In the genomic region with DNA sequence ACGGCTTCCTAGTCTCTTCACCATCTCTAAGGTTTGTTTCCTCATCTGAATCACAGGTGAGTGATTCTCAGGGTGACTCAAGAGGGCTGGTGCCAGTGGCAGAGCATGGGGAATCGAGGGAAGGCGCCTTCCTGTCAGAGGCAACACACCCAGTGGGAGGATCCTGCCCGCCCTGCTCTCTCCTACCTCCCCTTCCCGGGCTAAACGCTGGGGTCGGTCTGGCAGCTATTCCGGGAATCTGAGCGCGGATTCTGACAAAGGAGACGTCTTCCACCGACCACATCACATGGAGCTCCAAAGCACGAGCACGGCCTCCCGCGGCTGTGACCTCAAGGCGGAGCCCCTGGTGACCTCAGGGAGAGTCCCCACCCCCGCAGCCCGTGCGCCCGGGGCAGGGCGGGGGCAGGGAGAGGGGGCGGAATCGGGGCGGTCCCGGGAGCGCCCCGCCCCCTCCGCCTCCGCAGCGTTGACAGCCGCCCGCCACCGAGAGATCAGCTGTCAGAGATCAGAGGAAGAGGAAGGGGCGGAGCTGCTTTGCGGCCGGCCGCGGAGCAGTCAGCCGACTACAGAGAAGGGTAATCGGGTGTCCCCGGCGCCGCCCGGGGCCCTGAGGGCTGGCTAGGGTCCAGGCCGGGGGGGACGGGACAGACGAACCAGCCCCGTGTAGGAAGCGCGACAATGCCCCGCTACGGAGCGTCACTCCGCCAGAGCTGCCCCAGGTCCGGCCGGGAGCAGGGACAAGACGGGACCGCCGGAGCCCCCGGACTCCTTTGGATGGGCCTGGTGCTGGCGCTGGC, we compare ENCODE assay signal across 8 cellular contexts. TPM values are rescaled to one million over a fixed set of nuclear protein-coding genes. Genes with fewer than 3 reads are reported as not detected.
DNase-seq lines count a peak whose midpoint lies in the region; ATAC-seq and TF ChIP-seq lines count a peak whose summit lies in the region.

TSS of gene SMPD1 (plus strand) at position 554 of the 797 bp plus-strand sequence. CDS start at position 679, 125 bp downstream.

- POLR2A ChIA-PET in GM10248 (lab: Yijun Ruan, JAX), result interaction anchor here (0.7 to 1.0 kb wide), 3 partner anchors 11 to 1664 kb away, joined by 3 to 10 read pairs (median 5); no protein-coding TSS in a partner anchor

- peaks cover 3% of the 10 kb centered on the region for H3K36me3 Mint-ChIP-seq in activated naive CD8-positive, alpha-beta T cell

- H3K4me3 ChIP-seq in NB4 (ENCODE audit: low read depth, low read length), result peak within 1 kb of the TSS; percentile 57

- peak; percentile 36 for TF ChIP-seq POLR2A in NB4 (IDR thresholded peaks at IDR 0.05; ENCODE audit: extremely low read depth, insufficient read length)

- no peaks in the 10 kb centered on the region for H3K9me3 Mint-ChIP-seq in activated naive CD8-positive, alpha-beta T cell (ENCODE audit: low read depth)

- CTCF ChIA-PET in GM10248 (lab: Yijun Ruan, JAX), result interaction anchor here (0.8 to 2.0 kb wide), 13 partner anchors 9 to 141 kb away, joined by 3 to 35 read pairs (median 4); no protein-coding TSS in a partner anchor

- TF ChIP-seq CTCF in GM10248 (IDR thresholded peaks at IDR 0.05; ENCODE audit: control extremely low read depth, extremely low read depth, low read depth, missing control alignments) (no peak), NB4 (IDR thresholded peaks at IDR 0.05; ENCODE audit: low read depth, low read length) (no peak), omental fat pad (IDR thresholded peaks at IDR 0.05) (no peak)

- no peaks in the 10 kb centered on the region for H3K27me3 Mint-ChIP-seq in activated naive CD8-positive, alpha-beta T cell

- peak within 1 kb of the TSS; percentile 87 for H3K4me3 Mint-ChIP-seq in activated naive CD8-positive, alpha-beta T cell

- H3K27ac ChIP-seq in temporal lobe (ENCODE audit: low read depth, low read length), result peak within 1 kb of the TSS; percentile 88

- peaks cover 60% of the 10 kb centered on the region for H3K4me1 Mint-ChIP-seq in activated naive CD8-positive, alpha-beta T cell (ENCODE audit: low read depth)

- ATAC-seq in HG02571 (IDR thresholded peaks at IDR 0.05; ENCODE audit: unreplicated experiment) (peak; percentile 93), omental fat pad (ENCODE audit: low FRiP score) (peak; percentile 95)

- DNase-seq in GM10248 (ENCODE audit: extremely low spot score) (peak; percentile 97), NB4 (ENCODE audit: low read depth) (peak; percentile 89), SKM-1 treated with dmso at 0.1 percent for 144 hours (lab: John Stamatoyannopoulos, UW; ENCODE audit: unreplicated experiment) (peak; percentile 89), glomerular visceral epithelial cell (ENCODE audit: extremely low spot score) (peak; percentile 92), omental fat pad (ENCODE audit: low spot score) (peak; percentile 70)

- H3K27ac Mint-ChIP-seq in activated naive CD8-positive, alpha-beta T cell, result peak within 1 kb of the TSS; percentile 98

RNA-seq across cellular contexts. Expression of gene SMPD1, which starts in this region (rescaled TPM):
- total RNA-seq in omental fat pad (10 to 100 TPM; 21.4 to 23.7 (median 22.5) TPM), temporal lobe (12.8 TPM)

Comparison
In these comparisons a context has a peak if more than half of its experiments do, and no peak if none do; other contexts are left out.
1. Peak in every context shown above with its lines: DNase-seq, ATAC-seq, H3K4me3 ChIP-seq and H3K27ac ChIP-seq.